Comparison of ENCODE assay signal across 9 cellular contexts in genomic region chr2:68767031-68767961, GRCh38. TPM values are rescaled to one million over a fixed set of nuclear protein-coding genes. Genes with fewer than 3 reads are reported as not detected.
DNase-seq lines count a peak whose midpoint lies in the region; FAIRE-seq and TF ChIP-seq lines count a peak whose summit lies in the region.
"Had no signal": no experiment of that assay in that cellular context is flagged by ENCODE, and none has a peak within 500 bp of the region (broad histone marks: within the 10 kb centered on the region; RNA-seq: fewer than 3 reads in every experiment).

No MANE protein-coding gene starts in this region.

- no peak overlapping the region for H2BK120ac ChIP-seq in H1 (replicated peaks; ENCODE audit: low read depth, low read length)

- H4K5ac ChIP-seq in H1 (ENCODE audit: insufficient read length, low read depth, low read length): no peak overlapping the region

- no peak for TF ChIP-seq RAD21 in H1 (IDR thresholded peaks at IDR 0.05 in 1 of 2, conservative IDR thresholded peaks at IDR 0.05 in 1 of 2; ENCODE audit: low read depth in 2 of 2, low read length in 2 of 2)

- H3K4me3 ChIP-seq in H1 (ENCODE audit: extremely low read depth in 1 of 4, insufficient read depth in 2 of 4, low read depth in 3 of 4, low read length in 4 of 4) (no peak overlapping the region), coronary artery (no peak overlapping the region)
- H3K4me3 ChIP-seq: ascending aorta had no signal

- TF ChIP-seq POLR2A in H1 (IDR thresholded peaks at IDR 0.05; ENCODE audit: control extremely low read depth in 1 of 2, low read depth in 2 of 2, low read length in 2 of 2): no peak

- peak overlapping the region; percentile 18; the same call in 1 of the 2 replicates for H2BK12ac ChIP-seq in H1 (ENCODE audit: low read depth, low read length)

- TF ChIP-seq EP300 in H1 (IDR thresholded peaks at IDR 0.05; ENCODE audit: borderline replicate concordance in 1 of 2, low read depth in 2 of 2, low read length in 2 of 2): no peak

- no peak overlapping the region for H3K27ac Mint-ChIP-seq in HFFc6

- no peak overlapping the region for H2AK5ac ChIP-seq in H1 (ENCODE audit: low read depth, low read length)

- no peaks in the 10 kb centered on the region for H3K79me1 ChIP-seq in H1 (ENCODE audit: low read depth, low read length)

- H3K23me2 ChIP-seq in H1 (ENCODE audit: low read depth, low read length): no peaks in the 10 kb centered on the region

- no peak overlapping the region for H3K18ac ChIP-seq in H1 (ENCODE audit: extremely low read depth, low read length)

- POLR2A ChIA-PET in H1 (lab: Charles Lee; ENCODE audit: partially characterized antibody): no interaction called here

- peaks cover 1 to 9% (median 6%) of the 10 kb centered on the region in 4 experiments; a peak in 4 of 7 replicates for H3K4me1 ChIP-seq in H1 (replicated peaks in 1 of 4; ENCODE audit: control insufficient read depth in 3 of 4, insufficient read depth in 4 of 4, low read length in 3 of 4)

- no peak overlapping the region for H2BK5ac ChIP-seq in H1 (ENCODE audit: low read depth, low read length)

- H2BK15ac ChIP-seq in H1 (ENCODE audit: low read length): no peak overlapping the region

- H3K27ac ChIP-seq in H1 (ENCODE audit: low read depth, low read length) (no peak overlapping the region), coronary artery (no peak overlapping the region)
- H3K27ac ChIP-seq: ascending aorta had no signal

- no peaks in the 10 kb centered on the region for H3K9me3 ChIP-seq in H1 (ENCODE audit: insufficient read depth in 2 of 2, low read depth in 1 of 2, low read length in 1 of 2)
- H3K9me3 ChIP-seq: ascending aorta had no signal

- H3K27me3 ChIP-seq in H1 (replicated peaks in 1 of 4; ENCODE audit: control insufficient read depth in 3 of 4, extremely low read depth in 1 of 4, insufficient read depth in 3 of 4, low read length in 3 of 4): no peaks in the 10 kb centered on the region
- H3K27me3 ChIP-seq: ascending aorta had no signal

- FAIRE-seq in H1 (lab: Jason Lieb, UNC) (no peak), urothelium cell line (lab: Jason Lieb, UNC) (peak; percentile 42)

- H4K91ac ChIP-seq in H1 (replicated peaks; ENCODE audit: insufficient read length, low read length): no peak overlapping the region

- no peaks in the 10 kb centered on the region for H3K9me3 Mint-ChIP-seq in HFFc6

- no peaks in the 10 kb centered on the region for H3K79me2 ChIP-seq in H1 (ENCODE audit: control insufficient read depth in 1 of 2, insufficient read depth in 2 of 2, low read length in 2 of 2)

- H3K23ac ChIP-seq in H1 (ENCODE audit: insufficient read length): no peak overlapping the region

- H3K4me3 Mint-ChIP-seq in HFFc6: no peak overlapping the region

- H3K14ac ChIP-seq in H1 (ENCODE audit: insufficient read length): no peak overlapping the region

- H3K36me3 ChIP-seq in H1 (ENCODE audit: control insufficient read depth in 2 of 4, insufficient read depth in 4 of 4, low read length in 3 of 4): no peaks in the 10 kb centered on the region
- H3K36me3 ChIP-seq: ascending aorta had no signal

- no peak overlapping the region for H3K4me2 ChIP-seq in H1 (ENCODE audit: insufficient read depth in 1 of 2, low read depth in 2 of 2, low read length in 2 of 2)

- no peak overlapping the region for H2AFZ ChIP-seq in H1 (ENCODE audit: low read length)

- peak; percentile 46 for DNase-seq in stimulated activated CD4-positive, alpha-beta T cell treated with anti-CD3 and anti-CD28 coated beads, Interleukin-15, amount 100 ng/mL, for 24 hours
- DNase-seq in stimulated activated CD4-positive, alpha-beta T cell treated with anti-CD3 and anti-CD28 coated beads, Interleukin-12 subunit alpha, Interleukin-12 subunit beta, amount 100 ng/mL, for 4 hours: no peak
- DNase-seq in T-helper 2 cell (peak in 3 of 5 experiments; percentile 19 to 91 (median 62)), H1 (ENCODE audit: low read depth in 1 of 2, low spot score in 2 of 2) (no peak), urothelium cell line (ENCODE audit: low spot score) (no peak), coronary artery (ENCODE audit: low spot score) (no peak), amniotic stem cell (lab: John Stamatoyannopoulos, UW) (no peak), HFFc6 (no peak)

- WGBS in H1 (ENCODE audit: extremely low coverage in 1 of 2, insufficient coverage in 1 of 2, insufficient read length in 1 of 2, insufficient replicate concordance in 2 of 2, low coverage in 1 of 2, low lambda C conversion rate in 2 of 2, missing lambda C conversion rate in 1 of 2), 2 experiments: 91% methylated on average over 16 of the region's 19 CpGs; no CpG with 5 or more reads in 1 of the 2 experiments

- no peak overlapping the region for H3K56ac ChIP-seq in H1 (replicated peaks; ENCODE audit: insufficient read length, low read depth, low read length)

- no peak overlapping the region for H3K9ac ChIP-seq in H1 (replicated peaks in 1 of 4; ENCODE audit: extremely low read depth in 1 of 4, low read depth in 3 of 4, low read length in 3 of 4)

- TF ChIP-seq CTCF in H1 (IDR thresholded peaks at IDR 0.05; ENCODE audit: control extremely low read depth in 1 of 3, insufficient read depth in 1 of 3, low read depth in 1 of 3, low read length in 3 of 3): no peak
- TF ChIP-seq CTCF in coronary artery (IDR thresholded peaks at IDR 0.05): no peak
- TF ChIP-seq CTCF in HFFc6 (IDR thresholded peaks at IDR 0.05): no peak

- peaks cover 19% of the 10 kb centered on the region for H3K4me1 Mint-ChIP-seq in HFFc6 (ENCODE audit: low read depth)

- H3K27me3 Mint-ChIP-seq in HFFc6 (ENCODE audit: insufficient read depth): peaks cover 9% of the 10 kb centered on the region

- H4K20me1 ChIP-seq in H1 (replicated peaks in 1 of 2; ENCODE audit: control insufficient read depth in 1 of 2, insufficient read depth in 2 of 2, low read length in 2 of 2): no peaks in the 10 kb centered on the region

- H4K8ac ChIP-seq in H1 (ENCODE audit: extremely low read depth, insufficient read depth, low read length): no peak overlapping the region

- no peak overlapping the region for H2BK20ac ChIP-seq in H1 (ENCODE audit: low read length)

- H3K4ac ChIP-seq in H1 (replicated peaks; ENCODE audit: insufficient read length, low read depth, low read length): no peak overlapping the region

- no peaks in the 10 kb centered on the region for H3K36me3 Mint-ChIP-seq in HFFc6 (ENCODE audit: low read depth)

- CTCF ChIA-PET in H1 (lab: Charles Lee; ENCODE audit: partially characterized antibody): interaction anchor here (0.6 to 3.4 kb wide), 9 partner anchors 12 to 160 kb away, joined by 3 to 22 read pairs (median 3); no protein-coding TSS in a partner anchor

TF ChIP-seq in H1, 55 proteins besides CTCF, POLR2A, EP300 and RAD21 (continues in another document):
- TF ChIP-seq NANOG (IDR thresholded peaks at IDR 0.05; ENCODE audit: insufficient read depth, low read depth, low read length, poor library complexity, severe bottlenecking) (no peak), CBX8 (IDR thresholded peaks at IDR 0.05; ENCODE audit: borderline replicate concordance, low read depth, low read length) (no peak), ASH2L (IDR thresholded peaks at IDR 0.05; ENCODE audit: low read length) (no peak), TCF12 (IDR thresholded peaks at IDR 0.05; ENCODE audit: low read depth, low read length) (no peak), RFX5 (IDR thresholded peaks at IDR 0.05; ENCODE audit: borderline replicate concordance, low read depth, low read length) (no peak), PHF8 (conservative IDR thresholded peaks at IDR 0.05; ENCODE audit: low read depth, low read length) (no peak), TBP (IDR thresholded peaks at IDR 0.05; ENCODE audit: low read depth, low read length) (no peak), SIX5 (IDR thresholded peaks at IDR 0.05; ENCODE audit: low read depth, low read length) (no peak)

RNA-seq across cellular contexts. Expression of gene ARHGAP25, which starts 32.7 kb away (rescaled TPM):
- 0.42 and 1.2 TPM in 2 replicates for total RNA-seq in H1 (2021; fragmentation: NEBNext Ultra II Directional; extraction: Animal tissue kit (Norgen Biotek cat#: 25700))
- 1.00 and 2.4 TPM in 2 replicates for polyA plus RNA-seq in H1 (2011; rRNA removed)
- 2.1 TPM for polyA plus RNA-seq in H1 (2011; cell fraction: cytosol; rRNA removed)
- polyA plus RNA-seq in H1 (2011; cell fraction: nucleus; rRNA removed): 2.7 TPM
- polyA plus RNA-seq in H1 (2012, experiment 1 of 2): 0.89 to 1.3 TPM (median 1.00 TPM) in 4 replicates
- 0.51 TPM for polyA plus RNA-seq in H1 (2012, experiment 2 of 2)
- polyA plus RNA-seq in H1 (2013, experiment 1 of 2): 0.87 TPM
- polyA plus RNA-seq in H1 (2013, experiment 2 of 2): 0.94 TPM
- polyA minus RNA-seq in H1 (2011; rRNA and poly(A)+ RNA removed): 1.3 and 5.8 TPM in 2 replicates
- polyA minus RNA-seq in H1 (2011; cell fraction: cytosol; rRNA and poly(A)+ RNA removed): not detected
- polyA minus RNA-seq in H1 (2011; cell fraction: nucleus; rRNA and poly(A)+ RNA removed): 7.4 TPM
- total RNA-seq in HFFc6 (2021; fragmentation: NEBNext Ultra II Directional; extraction: Animal tissue kit (Norgen Biotek cat#: 25700)): not detected

Comparison
In these comparisons a context has a peak if more than half of its experiments do, and no peak if none do; other contexts are left out.
1. DNase-seq: peak in stimulated activated CD4-positive, alpha-beta T cell treated with anti-CD3 and anti-CD28 coated beads, Interleukin-15, amount 100 ng/mL, for 24 hours (single experiment) and T-helper 2 cell (3 of 5); none in stimulated activated CD4-positive, alpha-beta T cell treated with anti-CD3 and anti-CD28 coated beads, Interleukin-12 subunit alpha, Interleukin-12 subunit beta, amount 100 ng/mL, for 4 hours (single experiment), H1 (0 of 2), urothelium cell line (single experiment), coronary artery (single experiment), amniotic stem cell (single experiment) and HFFc6 (single experiment).